24 cellular contexts compared by ENCODE assay signal in the genomic region with DNA sequence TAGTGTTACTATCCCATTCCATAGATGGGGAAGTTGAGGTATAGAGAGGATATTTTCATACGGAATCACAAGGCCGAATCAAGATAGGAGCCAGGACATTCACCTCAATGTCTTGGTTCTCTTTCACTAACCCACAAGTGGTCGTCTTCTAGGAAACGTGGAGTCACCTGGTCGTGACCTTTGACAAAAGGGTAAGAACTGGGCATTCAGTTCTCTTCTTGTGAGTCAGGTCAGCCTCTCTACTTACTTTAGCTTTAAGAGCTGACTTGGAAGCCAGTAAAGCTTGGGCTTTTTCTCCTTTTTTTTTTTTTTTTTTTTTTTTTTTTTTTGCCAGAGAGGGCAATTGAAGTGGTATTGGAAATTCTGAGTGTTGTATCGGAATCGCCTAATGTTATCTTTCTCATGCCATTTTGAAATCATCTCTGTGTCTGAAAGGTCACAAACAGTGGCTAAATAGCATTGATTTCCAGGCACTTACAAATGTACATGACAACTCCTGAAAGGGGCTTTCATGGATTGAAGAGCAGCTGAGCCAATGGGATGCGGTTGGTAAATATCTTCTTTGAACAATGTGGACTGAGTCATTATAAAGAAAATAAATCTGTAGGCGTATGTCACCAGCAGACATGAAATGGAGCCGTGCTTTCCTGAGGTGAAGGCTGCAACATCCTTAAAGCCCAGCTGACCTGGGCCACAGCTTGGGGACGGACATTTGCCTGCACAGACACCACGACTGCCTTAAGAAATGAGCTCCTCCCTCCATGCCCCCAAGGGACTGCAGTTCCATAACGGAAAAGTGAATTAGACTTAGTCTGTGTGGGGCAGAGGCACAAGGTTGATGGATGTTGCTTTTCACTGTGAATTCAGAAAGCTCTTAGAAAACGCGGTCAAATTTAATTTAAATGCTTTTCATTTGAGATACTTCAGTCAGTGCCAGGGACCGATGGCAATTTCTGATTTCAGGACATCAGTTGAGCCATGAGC.
A peak's percentile ranks its signal among the peaks of the same experiment; 100 is the strongest.
DNase-seq lines count a peak whose midpoint lies in the region; ATAC-seq and TF ChIP-seq lines count a peak whose summit lies in the region.
"Had no signal": no experiment of that assay in that cellular context is flagged by ENCODE, and none has a peak within 500 bp of the region (broad histone marks: within the 10 kb centered on the region; RNA-seq: fewer than 3 reads in every experiment).

No MANE protein-coding gene starts in this region.

- no peak overlapping the region for H3K4ac ChIP-seq in neuronal stem cell (ENCODE audit: low read length)

- no peak overlapping the region for H4K91ac ChIP-seq in neuronal stem cell (ENCODE audit: low read depth, low read length, poor library complexity)

- no peak overlapping the region for H3K18ac ChIP-seq in neuronal stem cell (ENCODE audit: low read length)

- H3K4me2 ChIP-seq in neuronal stem cell (ENCODE audit: insufficient read depth, low read length, poor library complexity, severe bottlenecking): no peak overlapping the region

- no peak overlapping the region for H3K14ac ChIP-seq in neuronal stem cell (ENCODE audit: low read length)

- ATAC-seq in activated CD4-positive, CD25-positive, alpha-beta regulatory T cell treated with anti-CD3 and anti-CD28 coated beads, Interleukin-2, amount 50 U/mL, for 24 hours: no peak
- no peak for ATAC-seq in Right ventricle myocardium superior (ENCODE audit: poor library complexity)
- ATAC-seq: activated naive CD4-positive, alpha-beta T cell treated with anti-CD3 and anti-CD28 coated beads, Interleukin-2, amount 50 U/mL, for 72 hours; activated T-helper 17 cell treated with anti-CD3 and anti-CD28 coated beads, Interleukin-2, amount 50 U/mL, for 72 hours; HepG2; left lobe of liver; stimulated activated effector memory CD8-positive, alpha-beta T cell treated with anti-CD3 and anti-CD28 coated beads, Interleukin-12 subunit alpha, Interleukin-12 subunit beta, amount 100 ng/mL, for 72 hours had no signal

- TF ChIP-seq CTCF in astrocyte of the spinal cord (IDR thresholded peaks at IDR 0.05; ENCODE audit: low read depth, low read length) (no peak), A673 (conservative IDR thresholded peaks at IDR 0.05; ENCODE audit: low read depth, low read length) (no peak)

- CTCF ChIA-PET in A673 (lab: Charles Lee): no interaction called here

- no peak overlapping the region for H3K4me3 ChIP-seq in astrocyte of the spinal cord (ENCODE audit: low read depth, low read length)
- no peak overlapping the region for H3K4me3 ChIP-seq in neuronal stem cell (ENCODE audit: low read length in 2 of 2)
- no peak overlapping the region for H3K4me3 ChIP-seq in A673 (ENCODE audit: low read depth, low read length, poor library complexity, severe bottlenecking)
- H3K4me3 ChIP-seq: Peyer's patch, SK-N-MC had no signal

- BruUV-seq in A673 (replicated peaks; lab: Mats Ljungman, UMichigan): no TSS peak

- no CpG with 5 or more reads among the region's 16 CpGs for WGBS in neuronal stem cell (ENCODE audit: extremely low coverage in 2 of 2, insufficient read length in 2 of 2, insufficient replicate concordance in 1 of 2), 2 donors

- H2BK120ac ChIP-seq in neuronal stem cell (ENCODE audit: low read depth, low read length): no peak overlapping the region

- H3K4me1 ChIP-seq in neuronal stem cell (ENCODE audit: control insufficient read depth in 2 of 2, insufficient read depth in 1 of 2, low read depth in 1 of 2, low read length in 2 of 2) (peaks cover 7 to 14% of the 10 kb centered on the region in 2 donors), A673 (ENCODE audit: insufficient read depth, low read length, poor library complexity, severe bottlenecking) (no peaks in the 10 kb centered on the region)
- H3K4me1 ChIP-seq: Peyer's patch had no signal

- in situ Hi-C loops in astrocyte of the spinal cord (cut with HindIII; ENCODE audit: low sequenced_read_pairs): no loop called here

- no peak overlapping the region for H3K23ac ChIP-seq in neuronal stem cell (ENCODE audit: low read depth, low read length, poor library complexity)

- no peak overlapping the region for H2AK5ac ChIP-seq in neuronal stem cell (ENCODE audit: low read depth, low read length)

- peak overlapping the region; percentile 27 for H2AFZ ChIP-seq in neuronal stem cell (ENCODE audit: low read length)

- H3K9me3 ChIP-seq in neuronal stem cell (replicated peaks in 1 of 2; ENCODE audit: control insufficient read depth in 2 of 2, insufficient read depth in 1 of 2, low read depth in 1 of 2, low read length in 2 of 2): peaks cover 2 to 3% of the 10 kb centered on the region in 2 donors
- peaks cover 23% of the 10 kb centered on the region for H3K9me3 ChIP-seq in A673 (ENCODE audit: low read depth, low read length, poor library complexity, severe bottlenecking)
- H3K9me3 ChIP-seq: Peyer's patch had no signal

- H4K8ac ChIP-seq in neuronal stem cell (ENCODE audit: low read depth, low read length): no peak overlapping the region

- H3K27me3 ChIP-seq in neuronal stem cell (ENCODE audit: control insufficient read depth in 3 of 3, insufficient read depth in 3 of 3, low read depth in 1 of 3, low read length in 3 of 3): no peaks in the 10 kb centered on the region
- no peaks in the 10 kb centered on the region for H3K27me3 ChIP-seq in A673 (replicated peaks; ENCODE audit: insufficient read depth, low read depth, low read length, poor library complexity)
- H3K27me3 ChIP-seq: Peyer's patch had no signal

- no peak overlapping the region for H3K9ac ChIP-seq in neuronal stem cell (ENCODE audit: low read depth, low read length, poor library complexity)

- no peak overlapping the region for H2BK12ac ChIP-seq in neuronal stem cell (ENCODE audit: low read length)

- H3K27ac ChIP-seq in neuronal stem cell (replicated peaks; ENCODE audit: low read length) (no peak overlapping the region), A673 (ENCODE audit: low read depth, low read length, poor library complexity, severe bottlenecking) (no peak overlapping the region)
- H3K27ac ChIP-seq: 22Rv1, Peyer's patch, SK-N-MC had no signal

- no peak overlapping the region for H2BK15ac ChIP-seq in neuronal stem cell (ENCODE audit: low read length)

- DNase-seq in DMS153 (lab: John Stamatoyannopoulos, UW): peak; percentile 39
- DNase-seq in DMS153 treated with DMSO at 0.1 percent for 48 hours (lab: John Stamatoyannopoulos, UW; ENCODE audit: unreplicated experiment): no peak
- DNase-seq in NCI-H69 (lab: John Stamatoyannopoulos, UW): peak; percentile 6
- peak; percentile 34 for DNase-seq in astrocyte of the spinal cord (ENCODE audit: low read depth, low spot score)
- no peak for DNase-seq in neuronal stem cell (ENCODE audit: low spot score)
- no peak for DNase-seq in A673 (ENCODE audit: low spot score)
- no peak for DNase-seq in Right ventricle myocardium superior
- DNase-seq: activated CD4-positive, alpha-beta T cell treated with anti-CD3 and anti-CD28 coated beads for 48 hours; amygdala; effector CD4-positive, alpha-beta T cell; EL; hippocampal formation; NCI-H2171 treated with DMSO at 0.1 percent for 48 hours; NCI-H524; Peyer's patch; substantia nigra had no signal

- H3K36me3 ChIP-seq in neuronal stem cell (replicated peaks in 1 of 2; ENCODE audit: control insufficient read depth in 2 of 2, insufficient read depth in 2 of 2, low read length in 2 of 2): no peaks in the 10 kb centered on the region
- H3K36me3 ChIP-seq in A673 (ENCODE audit: insufficient read depth, low read length, poor library complexity, severe bottlenecking): no peaks in the 10 kb centered on the region
- H3K36me3 ChIP-seq: Peyer's patch had no signal

- POLR2A ChIA-PET in A673 (lab: Charles Lee; ENCODE audit: low non-redundant PET): no interaction called here

- no peak overlapping the region for H2BK5ac ChIP-seq in neuronal stem cell (ENCODE audit: low read length)

- no peaks in the 10 kb centered on the region for H3K79me1 ChIP-seq in neuronal stem cell (ENCODE audit: low read depth, low read length)

- intact Hi-C loops in A673 (cut with micrococcal nuclease; ENCODE audit: unreplicated experiment): no loop called here
- intact Hi-C loops in Right ventricle myocardium superior (cut with DNase I): no loop called here

Comparison
In these comparisons a context has a peak if more than half of its experiments do, and no peak if none do; other contexts are left out.
1. DNase-seq: peak in DMS153 (single experiment), NCI-H69 (single experiment) and astrocyte of the spinal cord (single experiment); none in DMS153 treated with DMSO at 0.1 percent for 48 hours (single experiment), neuronal stem cell (single experiment), A673 (single experiment) and Right ventricle myocardium superior (single experiment).